In genomic region chr5:132259061-132259851, GRCh38 we compare ENCODE assay signal across 8 cellular contexts. TPM values are rescaled to one million over a fixed set of nuclear protein-coding genes. Genes with fewer than 3 reads are reported as not detected.
DNase-seq lines count a peak whose midpoint lies in the region; ATAC-seq and TF ChIP-seq lines count a peak whose summit lies in the region.

No MANE protein-coding gene starts in this region.

- ATAC-seq in HG03196 (IDR thresholded peaks at IDR 0.05; ENCODE audit: unreplicated experiment) = no peak
- no peak for ATAC-seq in HG02852 (IDR thresholded peaks at IDR 0.05; ENCODE audit: unreplicated experiment)

- H3K9ac ChIP-seq in muscle layer of colon (ENCODE audit: low read length) = peak overlapping the region; percentile 99

- H3K4me3 ChIP-seq in AG04450 (ENCODE audit: low read depth, low read length) (peak overlapping the region; percentile 81), muscle layer of colon (ENCODE audit: low read depth in 1 of 2, low read length in 2 of 2) (peak overlapping the region; percentile 86 to 88)

- POLR2A ChIA-PET in AG04450 (lab: Yijun Ruan, JAX) = interaction anchor here (0.7 to 2.7 kb wide), 7 partner anchors 21 to 1781 kb away, joined by 4 to 20 read pairs (median 5); partner anchors contain the start of genes P4HA2 and SLC22A4

- H3K4me1 ChIP-seq in muscle layer of colon (ENCODE audit: insufficient read depth, low read length) = peaks cover 72% of the 10 kb centered on the region

- H3K9me3 ChIP-seq in AG04450 (ENCODE audit: control insufficient read depth, insufficient read depth, low read length) = no peaks in the 10 kb centered on the region; the same call in 1 of the 2 replicates
- H3K9me3 ChIP-seq in muscle layer of colon (ENCODE audit: low read length) = no peaks in the 10 kb centered on the region

- CTCF ChIA-PET in AG04450 (lab: Charles Lee) = interaction anchor here (0.9 to 9.7 kb wide), 2 partner anchors 21 to 69 kb away, joined by 4 to 55 read pairs; no protein-coding TSS in a partner anchor

- H3K27me3 ChIP-seq in AG04450 (ENCODE audit: control insufficient read depth, insufficient read depth, low read length) (no peaks in the 10 kb centered on the region), muscle layer of colon (ENCODE audit: control insufficient read depth in 1 of 2, insufficient read depth in 2 of 2, low read length in 2 of 2) (no peaks in the 10 kb centered on the region)

- DNase-seq in AG04450 (ENCODE audit: low read depth, low spot score) = peak; percentile 74
- DNase-seq in NCI-H82 (lab: John Stamatoyannopoulos, UW) = peak; percentile 76
- DNase-seq in epidermal melanocyte (ENCODE audit: insufficient read length, low spot score) = peak; percentile 63
- DNase-seq in Kasumi-1 (lab: John Stamatoyannopoulos, UW) = no peak
- DNase-seq in cortex of kidney (lab: John Stamatoyannopoulos, UW) = no peak

- no peak for TF ChIP-seq CTCF in AG04450 (IDR thresholded peaks at IDR 0.05; ENCODE audit: low read depth, low read length)

- peaks cover 38% of the 10 kb centered on the region for H3K36me3 ChIP-seq in muscle layer of colon (ENCODE audit: insufficient read depth, low read length)

- H3K27ac ChIP-seq in AG04450 (ENCODE audit: low read depth, low read length) (peak overlapping the region; percentile 99), muscle layer of colon (ENCODE audit: low read depth, low read length) (peak overlapping the region; percentile 98)

RNA-seq across cellular contexts. Expression of gene PDLIM4, which starts 1.8 kb away (rescaled TPM):
- 43.4 and 64.2 TPM in 2 replicates for polyA plus RNA-seq in AG04450 (2011; rRNA removed)
- 52.0 and 86.8 TPM in 2 replicates for polyA minus RNA-seq in AG04450 (2011; rRNA and poly(A)+ RNA removed)

RNA-seq across cellular contexts. Expression of gene P4HA2, which starts 31.6 kb away (rescaled TPM):
- 178 and 186 TPM in 2 replicates for polyA plus RNA-seq in AG04450 (2011; rRNA removed)
- 114 and 128 TPM in 2 replicates for polyA minus RNA-seq in AG04450 (2011; rRNA and poly(A)+ RNA removed)

RNA-seq across cellular contexts. Expression of gene SLC22A4, which starts 34.9 kb away (rescaled TPM):
- polyA plus RNA-seq in AG04450 (2011; rRNA removed) = 3.0 and 3.1 TPM in 2 replicates
- 2.4 and 2.5 TPM in 2 replicates for polyA minus RNA-seq in AG04450 (2011; rRNA and poly(A)+ RNA removed)

Comparison
In these comparisons a context has a peak if more than half of its experiments do, and no peak if none do; other contexts are left out.
1. DNase-seq: peak in AG04450 (single experiment), NCI-H82 (single experiment) and epidermal melanocyte (single experiment); none in Kasumi-1 (0 of 2) and cortex of kidney (single experiment).